Comparison of ENCODE assay signal across 7 cellular contexts in the genomic region with DNA sequence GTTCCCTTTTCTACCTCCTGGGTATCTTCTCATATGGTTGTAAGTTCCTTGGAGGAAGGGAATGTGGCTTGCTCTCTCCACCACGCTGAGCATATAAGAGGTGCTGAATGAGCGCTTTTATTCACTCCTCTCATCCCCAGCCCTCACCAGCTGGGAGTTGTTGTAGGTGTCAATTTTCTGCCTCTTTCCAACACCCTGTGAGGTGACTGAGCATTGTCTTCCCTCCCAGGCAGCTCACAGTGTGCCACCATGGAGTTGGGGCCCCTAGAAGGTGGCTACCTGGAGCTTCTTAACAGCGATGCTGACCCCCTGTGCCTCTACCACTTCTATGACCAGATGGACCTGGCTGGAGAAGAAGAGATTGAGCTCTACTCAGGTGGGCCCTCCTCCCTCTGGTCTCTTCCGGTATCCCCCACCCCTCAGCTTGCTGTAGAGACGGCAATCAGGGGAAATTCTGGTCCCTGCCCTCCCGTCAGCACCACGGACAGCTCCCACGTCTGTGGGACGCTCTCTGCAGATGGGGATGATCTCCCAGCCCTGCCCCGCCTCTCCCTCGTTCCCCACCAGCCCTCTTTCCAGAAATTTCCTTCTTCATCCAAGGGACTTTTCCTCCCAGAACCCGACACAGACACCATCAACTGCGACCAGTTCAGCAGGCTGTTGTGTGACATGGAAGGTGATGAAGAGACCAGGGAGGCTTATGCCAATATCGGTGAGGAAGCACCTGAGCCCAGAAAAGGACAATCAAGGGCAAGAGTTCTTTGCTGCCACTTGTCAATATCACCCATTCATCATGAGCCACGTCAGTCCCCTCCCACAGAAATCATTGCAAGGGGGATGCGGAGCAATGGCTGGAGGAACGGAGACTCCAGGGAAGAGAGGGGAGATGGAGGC. TPM values are rescaled to one million over a fixed set of nuclear protein-coding genes. Genes with fewer than 3 reads are reported as not detected.
DNase-seq lines count a peak whose midpoint lies in the region; ATAC-seq and TF ChIP-seq lines count a peak whose summit lies in the region.

No MANE protein-coding gene starts in this region.

- H3K4me2 ChIP-seq in H9 (ENCODE audit: insufficient read depth, insufficient read length, low read length) (no peak overlapping the region), PC-3 (ENCODE audit: low read length) (no peak overlapping the region)

- H2BK5ac ChIP-seq in H9 (ENCODE audit: insufficient read length, low read length): no peak overlapping the region

- H3K9ac ChIP-seq in H9 (ENCODE audit: extremely low read depth, insufficient read length, low read length) (no peak overlapping the region), PC-3 (ENCODE audit: low read length) (no peak overlapping the region), endodermal cell (ENCODE audit: extremely low read depth, low read length, poor library complexity, severe bottlenecking) (no peak overlapping the region)

- H3K4me3 ChIP-seq in PC-3 (ENCODE audit: low read length): no peak overlapping the region
- H3K4me3 ChIP-seq in endodermal cell (ENCODE audit: low read length): no peak overlapping the region

- no TSS peak for BruUV-seq in PC-3 (replicated peaks; lab: Mats Ljungman, UMichigan)

- H3K27me3 ChIP-seq in H9 (ENCODE audit: insufficient read depth, low read length) (no peaks in the 10 kb centered on the region), PC-3 (ENCODE audit: low read length) (no peaks in the 10 kb centered on the region), endodermal cell (ENCODE audit: control insufficient read depth, insufficient read depth, low read length, poor library complexity, severe bottlenecking) (peaks cover 4% of the 10 kb centered on the region)

- no peak for ATAC-seq in PC-3
- no peak for ATAC-seq in HG03135 (IDR thresholded peaks at IDR 0.05; ENCODE audit: unreplicated experiment)
- ATAC-seq in HG03139 (IDR thresholded peaks at IDR 0.05; ENCODE audit: unreplicated experiment): no peak
- no peak for ATAC-seq in HG03095 (IDR thresholded peaks at IDR 0.05; ENCODE audit: unreplicated experiment)

- H3K9me2 ChIP-seq in PC-3 (replicated peaks; ENCODE audit: low read length): no peaks in the 10 kb centered on the region

- no peaks in the 10 kb centered on the region for H3F3A ChIP-seq in PC-3 (ENCODE audit: low read length, unreplicated experiment)

- CTCF ChIA-PET in PC-3 (lab: Charles Lee): no interaction called here

- no peaks in the 10 kb centered on the region for H3K9me3 ChIP-seq in H9 (ENCODE audit: control insufficient read depth, low read depth, low read length)
- H3K9me3 ChIP-seq in PC-3 (ENCODE audit: low read length): no peaks in the 10 kb centered on the region
- no peaks in the 10 kb centered on the region for H3K9me3 ChIP-seq in endodermal cell (ENCODE audit: control insufficient read depth, low read length)

- no peaks in the 10 kb centered on the region for H3K79me1 ChIP-seq in H9 (ENCODE audit: insufficient read depth, low read depth, low read length, poor library complexity, severe bottlenecking)

- H3K27ac ChIP-seq in H9 (ENCODE audit: insufficient read length, low read depth, low read length) (no peak overlapping the region), PC-3 (ENCODE audit: low read length) (no peak overlapping the region), endodermal cell (ENCODE audit: low read depth, low read length) (no peak overlapping the region)

- H4K8ac ChIP-seq in H9 (replicated peaks; ENCODE audit: insufficient read length, low read depth, low read length): no peak overlapping the region

- DNase-seq in H9 (peak; percentile 85), PC-3 (peak; percentile 51), endodermal cell (peak; percentile 96), progenitor cell of endocrine pancreas (ENCODE audit: low spot score, unreplicated experiment) (peak; percentile 39)

- no peak overlapping the region for H3K23ac ChIP-seq in H9 (ENCODE audit: insufficient read length, low read depth, low read length)

- H3T11ph ChIP-seq in H9 (ENCODE audit: low read length): no peak overlapping the region

- no peak overlapping the region for H3K18ac ChIP-seq in H9 (ENCODE audit: insufficient read length, low read depth, low read length)

- H3K4me1 Mint-ChIP-seq in H9 (peaks cover 11 to 17% of the 10 kb centered on the region in 2 experiments), endodermal cell (no peaks in the 10 kb centered on the region), progenitor cell of endocrine pancreas (ENCODE audit: low read depth) (no peaks in the 10 kb centered on the region)

- TF ChIP-seq CTCF in H9 (conservative IDR thresholded peaks at IDR 0.05): no peak
- no peak for TF ChIP-seq CTCF in PC-3 (conservative IDR thresholded peaks at IDR 0.05; ENCODE audit: low read depth, low read length)
- TF ChIP-seq CTCF in endodermal cell (conservative IDR thresholded peaks at IDR 0.05): no peak
- TF ChIP-seq CTCF in progenitor cell of endocrine pancreas (IDR thresholded peaks at IDR 0.05; ENCODE audit: unreplicated experiment): no peak

- H2BK20ac ChIP-seq in H9 (ENCODE audit: low read depth, low read length, poor library complexity, severe bottlenecking): no peak overlapping the region

- H3K56ac ChIP-seq in H9 (ENCODE audit: insufficient read length, low read depth, low read length): no peak overlapping the region

- no peak overlapping the region for H2AK5ac ChIP-seq in H9 (ENCODE audit: insufficient read length, low read length)

- no peaks in the 10 kb centered on the region for H3K23me2 ChIP-seq in H9 (ENCODE audit: insufficient read length, low read depth, low read length, poor library complexity, severe bottlenecking)

- H2BK12ac ChIP-seq in H9 (ENCODE audit: insufficient read length, low read depth, low read length): no peak overlapping the region

- no peak overlapping the region; the same call in 1 of the 2 replicates for H2BK15ac ChIP-seq in H9 (ENCODE audit: low read depth, low read length)

- WGBS in H9 (ENCODE audit: extremely low coverage, insufficient read length, low lambda C conversion rate): no CpG with 5 or more reads among the region's 17 CpGs
- WGBS in endodermal cell (ENCODE audit: insufficient coverage in 1 of 2, insufficient read length in 1 of 2), 2 experiments: 27 to 50% methylated on average over 2 to 14 of the region's 17 CpGs

- H3K4ac ChIP-seq in H9 (ENCODE audit: low read depth, low read length): no peak overlapping the region

- intact Hi-C loops in PC-3 (cut with micrococcal nuclease): no loop called here

- H3K27me3 Mint-ChIP-seq in H9 (ENCODE audit: low read depth) (peaks cover 18% of the 10 kb centered on the region), endodermal cell (ENCODE audit: insufficient read depth) (peaks cover 6% of the 10 kb centered on the region), progenitor cell of endocrine pancreas (peaks cover 46% of the 10 kb centered on the region)

- H2AFZ ChIP-seq in H9 (ENCODE audit: low read length) (no peak overlapping the region), PC-3 (ENCODE audit: low read length) (no peak overlapping the region)

- H3K27ac Mint-ChIP-seq in H9 (peak overlapping the region in 1 of 3 experiments; percentile 28; a peak in 2 of 7 replicates), endodermal cell (no peak overlapping the region), progenitor cell of endocrine pancreas (peak overlapping the region; percentile 12)

- no peaks in the 10 kb centered on the region for H3K9me3 Mint-ChIP-seq in H9
- H3K9me3 Mint-ChIP-seq in endodermal cell: no peaks in the 10 kb centered on the region
- no peaks in the 10 kb centered on the region for H3K9me3 Mint-ChIP-seq in progenitor cell of endocrine pancreas (ENCODE audit: low read depth)

- H3K36me3 Mint-ChIP-seq in H9 (ENCODE audit: insufficient read depth in 1 of 3, low read depth in 3 of 3) (no peaks in the 10 kb centered on the region), endodermal cell (ENCODE audit: low read depth) (no peaks in the 10 kb centered on the region), progenitor cell of endocrine pancreas (ENCODE audit: insufficient read depth) (no peaks in the 10 kb centered on the region)

- H4K91ac ChIP-seq in H9 (ENCODE audit: insufficient read length, low read depth, low read length): no peak overlapping the region

- H3K79me2 ChIP-seq in H9 (ENCODE audit: insufficient read depth, low read length): no peaks in the 10 kb centered on the region
- no peaks in the 10 kb centered on the region for H3K79me2 ChIP-seq in PC-3 (ENCODE audit: low read length)

- no peak overlapping the region for H2BK120ac ChIP-seq in H9 (ENCODE audit: low read depth, low read length, poor library complexity, severe bottlenecking)

- peaks cover 2% of the 10 kb centered on the region for H4K20me1 ChIP-seq in H9 (ENCODE audit: control insufficient read depth, insufficient read depth, insufficient read length)
- no peaks in the 10 kb centered on the region for H4K20me1 ChIP-seq in PC-3 (ENCODE audit: low read length)

- POLR2A ChIA-PET in PC-3 (lab: Charles Lee; ENCODE audit: unreplicated experiment): no interaction called here

- H3K4me3 Mint-ChIP-seq in H9: peak overlapping the region in 1 of 2 experiments; percentile 18; a peak in 1 of 5 replicates
- H3K4me3 Mint-ChIP-seq in endodermal cell: no peak overlapping the region
- H3K4me3 Mint-ChIP-seq in progenitor cell of endocrine pancreas (ENCODE audit: low read depth): no peak overlapping the region

- no peak overlapping the region for H4K5ac ChIP-seq in H9 (ENCODE audit: insufficient read length, low read depth, low read length)

- H3K14ac ChIP-seq in H9 (ENCODE audit: insufficient read depth, low read length): no peak overlapping the region

- H3K36me3 ChIP-seq in PC-3 (ENCODE audit: low read depth, low read length): no peaks in the 10 kb centered on the region
- H3K36me3 ChIP-seq in endodermal cell (ENCODE audit: control insufficient read depth, insufficient read depth, low read length): no peaks in the 10 kb centered on the region

- H3K4me1 ChIP-seq in H9 (ENCODE audit: insufficient read depth, low read length): no peaks in the 10 kb centered on the region; the same call in 1 of the 2 replicates
- no peaks in the 10 kb centered on the region for H3K4me1 ChIP-seq in PC-3 (ENCODE audit: insufficient read depth, low read length)
- H3K4me1 ChIP-seq in endodermal cell (ENCODE audit: control insufficient read depth, insufficient read depth, low read length): no peaks in the 10 kb centered on the region

RNA-seq across cellular contexts. Expression of a gene that starts 18.3 kb away (rescaled TPM):
- total RNA-seq in H9 (2021) (not detected in 2 replicates), PC-3 (2014; rRNA removed) (not detected in 2 replicates), endodermal cell (under 1 TPM in 1 of 2 donors, not detected in 1; 0.26 TPM), progenitor cell of endocrine pancreas (not detected in 2 replicates)
- polyA plus RNA-seq in endodermal cell (2013, experiment 1 of 2): not detected
- polyA plus RNA-seq in endodermal cell (2013, experiment 2 of 2): not detected

RNA-seq across cellular contexts. Expression of a gene that starts 47.0 kb away (rescaled TPM):
- total RNA-seq in H9 (2021): 27.5 and 28.3 TPM in 2 replicates
- 36.1 and 43.2 TPM in 2 replicates for total RNA-seq in PC-3 (2014; rRNA removed)
- total RNA-seq in endodermal cell: 10 to 100 TPM; 31.5 to 32.0 TPM
- 33.2 TPM for polyA plus RNA-seq in endodermal cell (2013, experiment 1 of 2)
- 31.2 TPM for polyA plus RNA-seq in endodermal cell (2013, experiment 2 of 2)
- 31.2 and 32.3 TPM in 2 replicates for total RNA-seq in progenitor cell of endocrine pancreas

RNA-seq across cellular contexts. Expression of a gene that starts 49.1 kb away (rescaled TPM):
- total RNA-seq in H9 (2021) (14.6 and 15.2 TPM in 2 replicates), PC-3 (2014; rRNA removed) (9.5 and 14.6 TPM in 2 replicates), endodermal cell (10 to 100 TPM; 19.5 to 28.3 TPM), progenitor cell of endocrine pancreas (32.6 and 34.3 TPM in 2 replicates)
- 15.6 TPM for polyA plus RNA-seq in endodermal cell (2013, experiment 1 of 2)
- polyA plus RNA-seq in endodermal cell (2013, experiment 2 of 2): 15.2 TPM

Comparison
In these comparisons a context has a peak if more than half of its experiments do, and no peak if none do; other contexts are left out.
1. DNase-seq: peak in every context shown above with its lines; median percentile 96 in endodermal cell; 85 in H9; 51 in PC-3; 39 in progenitor cell of endocrine pancreas.